Comparison of ENCODE assay signal across 15 cellular contexts in the genomic region with DNA sequence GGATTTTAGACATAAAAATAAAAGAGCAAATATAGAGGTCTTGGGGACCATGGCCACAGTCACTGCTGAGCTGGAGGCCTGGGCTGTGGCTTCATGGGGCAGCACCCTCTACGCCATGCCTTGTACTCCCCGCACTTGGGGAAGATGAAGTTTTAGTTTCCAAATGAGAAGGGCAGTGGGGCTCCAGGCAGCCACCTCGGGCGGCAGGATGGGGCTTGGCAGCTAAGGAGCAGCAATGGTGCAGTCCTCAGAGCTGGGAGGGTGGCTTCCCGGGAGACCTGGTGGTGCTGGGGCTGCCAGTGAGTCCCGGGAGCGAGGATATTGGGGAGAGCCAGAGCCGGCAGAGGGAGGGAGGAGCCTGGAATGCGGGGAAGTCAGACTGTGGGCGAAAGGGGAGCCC. TPM values are rescaled to one million over a fixed set of nuclear protein-coding genes. Genes with fewer than 3 reads are reported as not detected.
DNase-seq lines count a peak whose midpoint lies in the region; ATAC-seq and TF ChIP-seq lines count a peak whose summit lies in the region.
"Had no signal": no experiment of that assay in that cellular context is flagged by ENCODE, and none has a peak within 500 bp of the region (broad histone marks: within the 10 kb centered on the region; RNA-seq: fewer than 3 reads in every experiment).

No MANE protein-coding gene starts in this region.

- H3K4me3 ChIP-seq in left ventricle myocardium inferior (no peak overlapping the region), duodenal mucosa (ENCODE audit: low read depth in 1 of 2, low read length in 2 of 2) (peak overlapping the region; percentile 43 to 46), right atrium auricular region (no peak overlapping the region), BE2C (ENCODE audit: low read depth, low read length) (no peak overlapping the region)
- H3K4me3 ChIP-seq: psoas muscle had no signal

- H3K9me3 ChIP-seq in left ventricle myocardium inferior (replicated peaks): no peaks in the 10 kb centered on the region
- no peaks in the 10 kb centered on the region for H3K9me3 ChIP-seq in duodenal mucosa (ENCODE audit: control insufficient read depth in 1 of 2, low read length in 2 of 2)
- no peaks in the 10 kb centered on the region for H3K9me3 ChIP-seq in right atrium auricular region
- H3K9me3 ChIP-seq in BE2C: no peaks in the 10 kb centered on the region
- H3K9me3 ChIP-seq: psoas muscle had no signal

- H3K9ac ChIP-seq in duodenal mucosa (ENCODE audit: low read depth in 1 of 2, low read length in 2 of 2): peak overlapping the region; percentile 69 to 72
- H3K9ac ChIP-seq: KMS-11 had no signal

- H3K27me3 Mint-ChIP-seq in activated CD4-positive, alpha-beta memory T cell treated with anti-CD3 and anti-CD28 coated beads, Interleukin-2, amount 10 ng/mL, durations not matched to agents 7 days and 5 days: no peaks in the 10 kb centered on the region
- no peaks in the 10 kb centered on the region for H3K27me3 Mint-ChIP-seq in stimulated activated naive CD8-positive, alpha-beta T cell treated with anti-CD3 and anti-CD28 coated beads, Interleukin-15, amount 100 ng/mL, for 72 hours

- peak; percentile 57 for ATAC-seq in stimulated activated naive CD8-positive, alpha-beta T cell treated with anti-CD3 and anti-CD28 coated beads, Interleukin-15, amount 100 ng/mL, for 72 hours
- ATAC-seq in GM18858 (IDR thresholded peaks at IDR 0.05; ENCODE audit: unreplicated experiment): no peak
- ATAC-seq: foreskin keratinocyte, Right ventricle myocardium inferior had no signal

- H3K27ac ChIP-seq in left ventricle myocardium inferior (replicated peaks) (no peak overlapping the region), duodenal mucosa (ENCODE audit: low read depth, low read length) (no peak overlapping the region), right atrium auricular region (no peak overlapping the region)
- H3K27ac ChIP-seq: foreskin keratinocyte, KMS-11, psoas muscle had no signal

- H3K27me3 ChIP-seq in left ventricle myocardium inferior (ENCODE audit: low read depth): no peaks in the 10 kb centered on the region
- no peaks in the 10 kb centered on the region for H3K27me3 ChIP-seq in duodenal mucosa (ENCODE audit: control insufficient read depth in 1 of 2, insufficient read depth in 2 of 2, low read length in 2 of 2)
- H3K27me3 ChIP-seq in right atrium auricular region: no peaks in the 10 kb centered on the region
- no peaks in the 10 kb centered on the region for H3K27me3 ChIP-seq in BE2C
- H3K27me3 ChIP-seq: foreskin keratinocyte had no signal

- H3K9me3 Mint-ChIP-seq in activated CD4-positive, alpha-beta memory T cell treated with anti-CD3 and anti-CD28 coated beads, Interleukin-2, amount 10 ng/mL, durations not matched to agents 7 days and 5 days: no peaks in the 10 kb centered on the region
- no peaks in the 10 kb centered on the region for H3K9me3 Mint-ChIP-seq in stimulated activated naive CD8-positive, alpha-beta T cell treated with anti-CD3 and anti-CD28 coated beads, Interleukin-15, amount 100 ng/mL, for 72 hours

- DNase-seq in cardiac septum (ENCODE audit: low spot score): peak; percentile 47
- DNase-seq in left ventricle myocardium inferior: no peak
- DNase-seq in activated CD4-positive, alpha-beta memory T cell treated with anti-CD3 and anti-CD28 coated beads, Interleukin-2, amount 10 ng/mL, durations not matched to agents 7 days and 5 days: no peak
- DNase-seq in stimulated activated naive CD8-positive, alpha-beta T cell treated with anti-CD3 and anti-CD28 coated beads, Interleukin-15, amount 100 ng/mL, for 72 hours: peak; percentile 26 to 63
- no peak for DNase-seq in right atrium auricular region (ENCODE audit: low spot score)
- no peak for DNase-seq in BE2C
- DNase-seq: foreskin keratinocyte; NCI-H1417 treated with DMSO at 0.1 percent for 48 hours; nephron progenitor cell; psoas muscle; stimulated activated CD4-positive, alpha-beta T cell treated with anti-CD3 and anti-CD28 coated beads, Interleukin-12 subunit alpha, Interleukin-12 subunit beta, amount 100 ng/mL, for 4 hours had no signal

- POLR2A ChIA-PET in activated CD4-positive, alpha-beta memory T cell treated with anti-CD3 and anti-CD28 coated beads, Interleukin-2, amount 10 ng/mL, durations not matched to agents 7 days and 5 days (lab: Charles Lee): interaction anchor here (1.2 to 2.3 kb wide), 6 partner anchors 9 to 84 kb away, joined by 3 to 11 read pairs (median 4); no protein-coding TSS in a partner anchor

- H3K27ac Mint-ChIP-seq in activated CD4-positive, alpha-beta memory T cell treated with anti-CD3 and anti-CD28 coated beads, Interleukin-2, amount 10 ng/mL, durations not matched to agents 7 days and 5 days: peak overlapping the region; percentile 90
- H3K27ac Mint-ChIP-seq in stimulated activated naive CD8-positive, alpha-beta T cell treated with anti-CD3 and anti-CD28 coated beads, Interleukin-15, amount 100 ng/mL, for 72 hours: peak overlapping the region; percentile 96 to 97
- H3K27ac Mint-ChIP-seq: nephron progenitor cell had no signal

- H3K36me3 ChIP-seq in left ventricle myocardium inferior (peaks cover 18% of the 10 kb centered on the region), duodenal mucosa (ENCODE audit: control insufficient read depth in 1 of 2, insufficient read depth in 2 of 2, low read length in 2 of 2) (peaks cover 0 to 15% of the 10 kb centered on the region in 2 donors), right atrium auricular region (peaks cover 29% of the 10 kb centered on the region), BE2C (no peaks in the 10 kb centered on the region)

- peaks cover 67% of the 10 kb centered on the region for H3K4me1 Mint-ChIP-seq in activated CD4-positive, alpha-beta memory T cell treated with anti-CD3 and anti-CD28 coated beads, Interleukin-2, amount 10 ng/mL, durations not matched to agents 7 days and 5 days
- peaks cover 66% of the 10 kb centered on the region for H3K4me1 Mint-ChIP-seq in stimulated activated naive CD8-positive, alpha-beta T cell treated with anti-CD3 and anti-CD28 coated beads, Interleukin-15, amount 100 ng/mL, for 72 hours

- intact Hi-C loops in cardiac septum (cut with DNase I): no loop called here
- intact Hi-C loops in left ventricle myocardium inferior (cut with micrococcal nuclease): no loop called here

- H3K4me3 Mint-ChIP-seq in activated CD4-positive, alpha-beta memory T cell treated with anti-CD3 and anti-CD28 coated beads, Interleukin-2, amount 10 ng/mL, durations not matched to agents 7 days and 5 days: peak overlapping the region; percentile 91
- H3K4me3 Mint-ChIP-seq in stimulated activated naive CD8-positive, alpha-beta T cell treated with anti-CD3 and anti-CD28 coated beads, Interleukin-15, amount 100 ng/mL, for 72 hours: peak overlapping the region; percentile 94 to 98
- H3K4me3 Mint-ChIP-seq: nephron progenitor cell had no signal

- CTCF ChIA-PET in activated CD4-positive, alpha-beta memory T cell treated with anti-CD3 and anti-CD28 coated beads, Interleukin-2, amount 10 ng/mL, durations not matched to agents 7 days and 5 days (lab: Charles Lee): interaction anchor here (0.6 kb wide), 1 partner anchor 646 kb away, joined by 4 read pairs; no protein-coding TSS in a partner anchor

- H3K36me3 Mint-ChIP-seq in activated CD4-positive, alpha-beta memory T cell treated with anti-CD3 and anti-CD28 coated beads, Interleukin-2, amount 10 ng/mL, durations not matched to agents 7 days and 5 days (ENCODE audit: low read depth): peaks cover 65% of the 10 kb centered on the region

- TF ChIP-seq CTCF in left ventricle myocardium inferior (IDR thresholded peaks at IDR 0.05; ENCODE audit: borderline replicate concordance) (no peak), right atrium auricular region (IDR thresholded peaks at IDR 0.05) (no peak), BE2C (IDR thresholded peaks at IDR 0.05; ENCODE audit: low read depth, low read length) (no peak)

- H3K4me1 ChIP-seq in left ventricle myocardium inferior (no peaks in the 10 kb centered on the region), duodenal mucosa (ENCODE audit: control insufficient read depth in 1 of 2, insufficient read depth in 2 of 2, low read length in 2 of 2) (peaks cover 29 to 37% of the 10 kb centered on the region in 2 donors), right atrium auricular region (no peaks in the 10 kb centered on the region), BE2C (no peaks in the 10 kb centered on the region)
- H3K4me1 ChIP-seq: foreskin keratinocyte, psoas muscle had no signal

RNA-seq across cellular contexts. Expression of gene CXCR3, which starts 2.4 kb away (rescaled TPM):
- total RNA-seq in cardiac septum: 0.13 TPM
- not detected for total RNA-seq in left ventricle myocardium inferior
- total RNA-seq in activated CD4-positive, alpha-beta memory T cell treated with anti-CD3 and anti-CD28 coated beads, Interleukin-2, amount 10 ng/mL, durations not matched to agents 7 days and 5 days: 10 to 100 TPM; 84.9 to 85.7 TPM
- under 1 TPM in 1 of 2 donors, not detected in 1; 0.20 TPM for total RNA-seq in right atrium auricular region
- polyA plus RNA-seq in BE2C (2012; ENCODE audit: insufficient read depth, insufficient read length, low read depth): not detected
- total RNA-seq: foreskin keratinocyte had no signal
- polyA plus RNA-seq: foreskin keratinocyte had no signal

RNA-seq across cellular contexts. Expression of gene GCNA, which starts 37.7 kb away (rescaled TPM):
- total RNA-seq in cardiac septum (1.4 TPM), left ventricle myocardium inferior (1.4 TPM), right atrium auricular region (1 to 10 TPM in 1 of 2 donors, under 1 TPM in 1; 0.48 to 3.0 TPM)
- total RNA-seq in activated CD4-positive, alpha-beta memory T cell treated with anti-CD3 and anti-CD28 coated beads, Interleukin-2, amount 10 ng/mL, durations not matched to agents 7 days and 5 days: 1 to 10 TPM; 4.4 to 5.3 TPM
- 1.7 TPM for polyA plus RNA-seq in BE2C (2012; ENCODE audit: insufficient read depth, insufficient read length, low read depth)

Comparison
In these comparisons a context has a peak if more than half of its experiments do, and no peak if none do; other contexts are left out.
1. DNase-seq: peak in cardiac septum (single experiment) and stimulated activated naive CD8-positive, alpha-beta T cell treated with anti-CD3 and anti-CD28 coated beads, Interleukin-15, amount 100 ng/mL, for 72 hours (2 of 2); none in left ventricle myocardium inferior (single experiment), activated CD4-positive, alpha-beta memory T cell treated with anti-CD3 and anti-CD28 coated beads, Interleukin-2, amount 10 ng/mL, durations not matched to agents 7 days and 5 days (single experiment), right atrium auricular region (single experiment) and BE2C (single experiment).
2. H3K4me3 ChIP-seq: peak in duodenal mucosa (2 of 2); none in left ventricle myocardium inferior (single experiment), right atrium auricular region (0 of 2) and BE2C (single experiment).
3. RNA of gene CXCR3, which starts 2.4 kb away (total RNA-seq): 84.9 to 85.7 TPM in activated CD4-positive, alpha-beta memory T cell treated with anti-CD3 and anti-CD28 coated beads, Interleukin-2, amount 10 ng/mL, durations not matched to agents 7 days and 5 days; 0.20 TPM in right atrium auricular region, 0.13 TPM in cardiac septum (single experiment) and not detected in left ventricle myocardium inferior (single experiment); every median in the first group is over 10 times any median in the second.